Comparison of ENCODE assay signal across 10 cellular contexts in the genomic region with DNA sequence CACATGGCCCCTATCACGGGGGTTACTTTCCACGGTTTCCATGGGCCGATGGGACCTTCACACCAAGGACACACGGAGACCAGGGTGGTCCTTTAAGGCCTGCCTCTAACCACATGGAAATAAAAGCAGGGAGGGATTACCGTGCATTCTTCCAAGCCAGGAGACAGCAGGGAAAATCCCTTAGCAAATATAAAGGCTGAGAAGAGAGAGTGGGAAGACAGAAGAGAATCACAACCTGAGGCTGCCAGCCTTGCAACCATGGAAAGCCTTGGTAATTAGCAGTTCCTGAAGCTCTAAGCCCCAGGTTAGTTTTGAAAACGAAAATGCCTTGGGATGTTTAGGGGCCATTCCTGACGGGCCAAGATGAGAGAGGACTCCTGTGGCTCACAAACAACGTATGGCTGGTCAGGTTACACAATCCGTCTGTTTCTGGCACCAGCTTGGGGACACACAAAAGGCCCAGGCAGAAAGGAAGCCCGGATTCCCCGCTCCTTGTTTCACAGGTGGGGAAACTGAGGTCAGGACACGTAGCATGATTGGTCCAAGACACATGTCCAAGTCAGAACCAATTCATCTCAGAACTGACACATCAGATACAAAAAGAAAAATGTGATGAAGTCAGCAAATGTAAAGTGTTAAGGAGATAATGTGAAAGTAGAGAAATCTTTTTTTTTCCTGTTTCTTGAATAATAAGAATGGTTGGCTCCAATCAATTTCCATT. TPM values are rescaled to one million over a fixed set of nuclear protein-coding genes. Genes with fewer than 3 reads are reported as not detected.
A peak's percentile ranks its signal among the peaks of the same experiment; 100 is the strongest.
DNase-seq lines count a peak whose midpoint lies in the region; ATAC-seq and TF ChIP-seq lines count a peak whose summit lies in the region.
"Had no signal": no experiment of that assay in that cellular context is flagged by ENCODE, and none has a peak within 500 bp of the region (broad histone marks: within the 10 kb centered on the region; RNA-seq: fewer than 3 reads in every experiment).

No MANE protein-coding gene starts in this region.

- H2BK120ac ChIP-seq in mesenchymal stem cell (ENCODE audit: low read depth, low read length) = no peak overlapping the region

- H3K9ac ChIP-seq in mesenchymal stem cell (ENCODE audit: low read length) = no peak overlapping the region

- ATAC-seq in HG03108 (IDR thresholded peaks at IDR 0.05; ENCODE audit: unreplicated experiment) = no peak
- ATAC-seq in GM18520 (IDR thresholded peaks at IDR 0.05; ENCODE audit: unreplicated experiment) = no peak

- H3K27me3 ChIP-seq in left ventricle myocardium inferior (ENCODE audit: low read depth) (peaks cover 7% of the 10 kb centered on the region), mesenchymal stem cell (ENCODE audit: control insufficient read depth in 1 of 2, insufficient read depth in 1 of 2, low read length in 2 of 2) (peaks cover 0 to 28% of the 10 kb centered on the region in 2 experiments)

- no peaks in the 10 kb centered on the region for H3K9me3 Mint-ChIP-seq in activated T-helper 2 cell treated with anti-CD3 and anti-CD28 coated beads, Interferon-gamma antibody, Interleukin-2, Interleukin-4, amounts not matched to agents 10 μg/mL and 5 μg/mL and 100 μg/mL, durations not matched to agents 14 hours and 24 hours and 36 hours

- intact Hi-C loops in left ventricle myocardium inferior (cut with micrococcal nuclease) (no loop called here), cardiac septum (cut with DNase I) (loop anchor here (5.0 kb wide), 2 partner anchors 63 to 77 kb away; no protein-coding TSS in a partner anchor)
- intact Hi-C loops in activated T-helper 2 cell treated with anti-CD3 and anti-CD28 coated beads, Interferon-gamma antibody, Interleukin-2, Interleukin-4, amounts not matched to agents 10 μg/mL and 5 μg/mL and 100 μg/mL, durations not matched to agents 14 hours and 24 hours and 36 hours (cut with micrococcal nuclease) = loop anchor here (1.0 to 5.0 kb wide), 7 partner anchors 22 to 168 kb away; a partner anchor contains a TSS

- H2BK15ac ChIP-seq in mesenchymal stem cell (ENCODE audit: low read depth, poor library complexity, severe bottlenecking) = no peak overlapping the region

- peaks cover 19% of the 10 kb centered on the region for H3K27me3 Mint-ChIP-seq in activated T-helper 2 cell treated with anti-CD3 and anti-CD28 coated beads, Interferon-gamma antibody, Interleukin-2, Interleukin-4, amounts not matched to agents 10 μg/mL and 5 μg/mL and 100 μg/mL, durations not matched to agents 14 hours and 24 hours and 36 hours (ENCODE audit: low read depth)

- no peak overlapping the region for H4K8ac ChIP-seq in mesenchymal stem cell (ENCODE audit: low read length)

- no peak overlapping the region for H3K23ac ChIP-seq in mesenchymal stem cell (ENCODE audit: low read length in 2 of 2)

- H3K4me1 Mint-ChIP-seq in activated T-helper 2 cell treated with anti-CD3 and anti-CD28 coated beads, Interferon-gamma antibody, Interleukin-2, Interleukin-4, amounts not matched to agents 10 μg/mL and 5 μg/mL and 100 μg/mL, durations not matched to agents 14 hours and 24 hours and 36 hours (ENCODE audit: low read depth) = peaks cover 62% of the 10 kb centered on the region

- H3K4ac ChIP-seq in mesenchymal stem cell (ENCODE audit: low read depth in 1 of 2, low read length in 2 of 2) = no peak overlapping the region

- H3K27ac ChIP-seq in left ventricle myocardium inferior (replicated peaks) = peak overlapping the region; percentile 89
- peak overlapping the region; percentile 5 for H3K27ac ChIP-seq in mesenchymal stem cell (ENCODE audit: low read length, poor library complexity, severe bottlenecking)
- no peak overlapping the region for H3K27ac ChIP-seq in urinary bladder (ENCODE audit: low read depth)

- 49% methylated on average over 11 of the region's 12 CpGs for WGBS in mesenchymal stem cell
- 43% methylated on average over 12 of the region's 12 CpGs for WGBS in urinary bladder

- H3K18ac ChIP-seq in mesenchymal stem cell (ENCODE audit: low read depth in 1 of 2, low read length in 2 of 2) = no peak overlapping the region

- no peak overlapping the region for H2BK5ac ChIP-seq in mesenchymal stem cell (ENCODE audit: low read depth, low read length, poor library complexity, severe bottlenecking)

- peaks cover 52% of the 10 kb centered on the region for H3K4me1 ChIP-seq in left ventricle myocardium inferior
- peaks cover 35% of the 10 kb centered on the region for H3K4me1 ChIP-seq in mesenchymal stem cell (ENCODE audit: control insufficient read depth, insufficient read depth, low read depth, low read length)
- peaks cover 2% of the 10 kb centered on the region for H3K4me1 ChIP-seq in urinary bladder (ENCODE audit: insufficient read depth)

- TF ChIP-seq CTCF in left ventricle myocardium inferior (IDR thresholded peaks at IDR 0.05; ENCODE audit: borderline replicate concordance) = no peak

- H3K79me1 ChIP-seq in mesenchymal stem cell (replicated peaks; ENCODE audit: low read length, poor library complexity, severe bottlenecking) = peaks cover 15% of the 10 kb centered on the region

- peaks cover 39% of the 10 kb centered on the region for H3K36me3 Mint-ChIP-seq in activated T-helper 2 cell treated with anti-CD3 and anti-CD28 coated beads, Interferon-gamma antibody, Interleukin-2, Interleukin-4, amounts not matched to agents 10 μg/mL and 5 μg/mL and 100 μg/mL, durations not matched to agents 14 hours and 24 hours and 36 hours (ENCODE audit: low read depth)

- peak overlapping the region; percentile 77 for H3K4me3 ChIP-seq in left ventricle myocardium inferior
- no peak overlapping the region for H3K4me3 ChIP-seq in mesenchymal stem cell (ENCODE audit: insufficient read depth in 1 of 2, low read depth in 1 of 2, low read length in 2 of 2)
- H3K4me3 ChIP-seq in urinary bladder (ENCODE audit: low read depth, low read length) = peak overlapping the region; percentile 4

- peak overlapping the region; percentile 95 for H3K4me3 Mint-ChIP-seq in activated T-helper 2 cell treated with anti-CD3 and anti-CD28 coated beads, Interferon-gamma antibody, Interleukin-2, Interleukin-4, amounts not matched to agents 10 μg/mL and 5 μg/mL and 100 μg/mL, durations not matched to agents 14 hours and 24 hours and 36 hours (ENCODE audit: low read depth)

- no peak overlapping the region for H4K91ac ChIP-seq in mesenchymal stem cell (ENCODE audit: low read length)

- H3K14ac ChIP-seq in mesenchymal stem cell (ENCODE audit: low read length in 2 of 2) = no peak overlapping the region

- no peak overlapping the region for H2AK5ac ChIP-seq in mesenchymal stem cell (ENCODE audit: low read length, severe bottlenecking)

- DNase-seq in left ventricle myocardium inferior = no peak
- DNase-seq in cardiac septum (ENCODE audit: low spot score) = no peak
- DNase-seq in activated T-helper 2 cell treated with anti-CD3 and anti-CD28 coated beads, Interferon-gamma antibody, Interleukin-2, Interleukin-4, amounts not matched to agents 10 μg/mL and 5 μg/mL and 100 μg/mL, durations not matched to agents 14 hours and 24 hours and 36 hours (ENCODE audit: low spot score) = no peak
- DNase-seq in mesenchymal stem cell = no peak
- DNase-seq in mucosa of gallbladder (ENCODE audit: low spot score) = no peak
- DNase-seq: DND-41, NCI-H1417 had no signal

- H3K4me2 ChIP-seq in mesenchymal stem cell (ENCODE audit: low read length, poor library complexity, severe bottlenecking) = peak overlapping the region; percentile 20

- H2AFZ ChIP-seq in mesenchymal stem cell (ENCODE audit: low read depth, low read length) = no peak overlapping the region

- H3K36me3 ChIP-seq in left ventricle myocardium inferior = no peaks in the 10 kb centered on the region
- H3K36me3 ChIP-seq in mesenchymal stem cell (ENCODE audit: control insufficient read depth in 1 of 2, insufficient read depth in 2 of 2, low read depth in 1 of 2, low read length in 2 of 2) = no peaks in the 10 kb centered on the region
- no peaks in the 10 kb centered on the region for H3K36me3 ChIP-seq in urinary bladder (ENCODE audit: insufficient read depth)

- H3K27ac Mint-ChIP-seq in activated T-helper 2 cell treated with anti-CD3 and anti-CD28 coated beads, Interferon-gamma antibody, Interleukin-2, Interleukin-4, amounts not matched to agents 10 μg/mL and 5 μg/mL and 100 μg/mL, durations not matched to agents 14 hours and 24 hours and 36 hours = peak overlapping the region; percentile 97

- H3K9me3 ChIP-seq in left ventricle myocardium inferior (replicated peaks) (no peaks in the 10 kb centered on the region), mesenchymal stem cell (ENCODE audit: control insufficient read depth, low read length) (no peaks in the 10 kb centered on the region)

- H2BK12ac ChIP-seq in mesenchymal stem cell (ENCODE audit: low read length in 2 of 2) = no peak overlapping the region

RNA-seq across cellular contexts. Expression of a gene that starts 2.8 kb away (rescaled TPM):
- total RNA-seq in left ventricle myocardium inferior (11.2 TPM), cardiac septum (13.9 TPM), urinary bladder (18.1 TPM), mucosa of gallbladder (29.8 TPM)
- total RNA-seq in activated T-helper 2 cell treated with anti-CD3 and anti-CD28 coated beads, Interferon-gamma antibody, Interleukin-2, Interleukin-4, amounts not matched to agents 10 μg/mL and 5 μg/mL and 100 μg/mL, durations not matched to agents 14 hours and 24 hours and 36 hours = 80.3 and 83.9 TPM in 2 replicates
- polyA plus RNA-seq in mesenchymal stem cell (2013, experiment 1 of 2) = 0.77 TPM
- 0.84 TPM for polyA plus RNA-seq in mesenchymal stem cell (2013, experiment 2 of 2)
- polyA plus RNA-seq in urinary bladder = 12.6 TPM

Comparison
In these comparisons a context has a peak if more than half of its experiments do, and no peak if none do; other contexts are left out.
1. H3K4me3 ChIP-seq: peak in left ventricle myocardium inferior (single experiment) and urinary bladder (single experiment); none in mesenchymal stem cell (0 of 2).